Comparison of ENCODE assay signal across 25 cellular contexts in genomic region chr14:24992624-24993360, GRCh38. TPM values are rescaled to one million over a fixed set of nuclear protein-coding genes. Genes with fewer than 3 reads are reported as not detected.
"Had no signal": no experiment of that assay in that cellular context is flagged by ENCODE, and none has a peak within 500 bp of the region (broad histone marks: within the 10 kb centered on the region; RNA-seq: fewer than 3 reads in every experiment).

No MANE protein-coding gene starts in this region.

- H3K4me3 ChIP-seq: colonic mucosa, dorsolateral prefrontal cortex, left ventricle myocardium inferior, spleen, tibial artery, uterus had no signal

- DNase-seq: activated B cell treated with CpG ODN at 0.5 μM for 24 hours; activated CD4-positive, alpha-beta memory T cell treated with anti-CD3 and anti-CD28 coated beads for 36 hours; activated CD4-positive, alpha-beta T cell treated with anti-CD3 and anti-CD28 coated beads for 4 hours; activated CD8-positive, alpha-beta memory T cell treated with anti-CD3 and anti-CD28 coated beads, Interleukin-2, amount 10 ng/mL, durations not matched to agents 7 days and 5 days; colonic mucosa; effector memory CD8-positive, alpha-beta T cell; foreskin melanocyte; immature natural killer cell; kidney glomerular epithelial cell; left ventricle myocardium inferior; mammary epithelial cell; natural killer cell; spleen; stimulated activated CD4-positive, alpha-beta T cell treated with anti-CD3 and anti-CD28 coated beads, Interleukin-4, amount 100 ng/mL, for 1 hour; T-helper 17 cell; tibial artery; uterus had no signal

- H3K36me3 Mint-ChIP-seq: activated CD4-positive, alpha-beta memory T cell treated with anti-CD3 and anti-CD28 coated beads for 36 hours; activated CD8-positive, alpha-beta memory T cell treated with anti-CD3 and anti-CD28 coated beads, Interleukin-2, amount 10 ng/mL, durations not matched to agents 7 days and 5 days; activated naive CD4-positive, alpha-beta T cell treated with anti-CD3 and anti-CD28 coated beads, Interleukin-2, amount 50 U/mL, for 72 hours; immature natural killer cell; natural killer cell had no signal

- H3K4me3 Mint-ChIP-seq: activated B cell treated with CpG ODN at 0.5 μM for 24 hours; activated CD4-positive, alpha-beta memory T cell treated with anti-CD3 and anti-CD28 coated beads for 36 hours; activated CD8-positive, alpha-beta memory T cell treated with anti-CD3 and anti-CD28 coated beads, Interleukin-2, amount 10 ng/mL, durations not matched to agents 7 days and 5 days; central memory CD8-positive, alpha-beta T cell; effector memory CD8-positive, alpha-beta T cell; immature natural killer cell; mesothelial cell of epicardium; natural killer cell; stimulated activated naive CD8-positive, alpha-beta T cell treated with anti-CD3 and anti-CD28 coated beads, Interleukin-15, Interleukin-2, amounts not matched to agents 100 ng/mL and 50 ng/mL, for 24 hours; T-helper 17 cell had no signal

- H3K4me1 Mint-ChIP-seq: activated B cell treated with CpG ODN at 0.5 μM for 24 hours; activated CD8-positive, alpha-beta memory T cell treated with anti-CD3 and anti-CD28 coated beads, Interleukin-2, amount 10 ng/mL, durations not matched to agents 7 days and 5 days; central memory CD8-positive, alpha-beta T cell; immature natural killer cell; mesothelial cell of epicardium; natural killer cell; T-helper 17 cell had no signal

- H3K9me3 Mint-ChIP-seq: activated B cell treated with CpG ODN at 0.5 μM for 24 hours; activated CD4-positive, alpha-beta memory T cell treated with anti-CD3 and anti-CD28 coated beads for 36 hours; activated naive CD4-positive, alpha-beta T cell treated with anti-CD3 and anti-CD28 coated beads, Interleukin-2, amount 50 U/mL, for 72 hours; central memory CD8-positive, alpha-beta T cell; effector memory CD8-positive, alpha-beta T cell; immature natural killer cell; mesothelial cell of epicardium; natural killer cell; stimulated activated naive CD8-positive, alpha-beta T cell treated with anti-CD3 and anti-CD28 coated beads, Interleukin-15, Interleukin-2, amounts not matched to agents 100 ng/mL and 50 ng/mL, for 24 hours had no signal

- H3K27ac Mint-ChIP-seq: activated B cell treated with CpG ODN at 0.5 μM for 24 hours; activated CD4-positive, alpha-beta memory T cell treated with anti-CD3 and anti-CD28 coated beads for 36 hours; activated CD8-positive, alpha-beta memory T cell treated with anti-CD3 and anti-CD28 coated beads, Interleukin-2, amount 10 ng/mL, durations not matched to agents 7 days and 5 days; activated naive CD4-positive, alpha-beta T cell treated with anti-CD3 and anti-CD28 coated beads, Interleukin-2, amount 50 U/mL, for 72 hours; effector memory CD8-positive, alpha-beta T cell; immature natural killer cell; mesothelial cell of epicardium; natural killer cell; progenitor cell of endocrine pancreas; stimulated activated naive CD8-positive, alpha-beta T cell treated with anti-CD3 and anti-CD28 coated beads, Interleukin-15, Interleukin-2, amounts not matched to agents 100 ng/mL and 50 ng/mL, for 24 hours; T-helper 17 cell had no signal

- H3K27me3 Mint-ChIP-seq: activated B cell treated with CpG ODN at 0.5 μM for 24 hours; central memory CD8-positive, alpha-beta T cell; progenitor cell of endocrine pancreas had no signal

- ATAC-seq: activated CD8-positive, alpha-beta memory T cell treated with anti-CD3 and anti-CD28 coated beads, Interleukin-2, amount 10 ng/mL, durations not matched to agents 7 days and 5 days; effector memory CD8-positive, alpha-beta T cell; esophagus mucosa; natural killer cell; T-helper 17 cell had no signal

RNA-seq across cellular contexts. Expression of gene STXBP6, which starts 57.2 kb away (rescaled TPM):
- total RNA-seq: activated CD4-positive, alpha-beta memory T cell treated with anti-CD3 and anti-CD28 coated beads for 36 hours; activated CD8-positive, alpha-beta memory T cell treated with anti-CD3 and anti-CD28 coated beads, Interleukin-2, amount 10 ng/mL, durations not matched to agents 7 days and 5 days; endothelial cell of umbilical vein; T-helper 17 cell had no signal
